Comparison of ENCODE assay signal across 29 cellular contexts in the genomic region with DNA sequence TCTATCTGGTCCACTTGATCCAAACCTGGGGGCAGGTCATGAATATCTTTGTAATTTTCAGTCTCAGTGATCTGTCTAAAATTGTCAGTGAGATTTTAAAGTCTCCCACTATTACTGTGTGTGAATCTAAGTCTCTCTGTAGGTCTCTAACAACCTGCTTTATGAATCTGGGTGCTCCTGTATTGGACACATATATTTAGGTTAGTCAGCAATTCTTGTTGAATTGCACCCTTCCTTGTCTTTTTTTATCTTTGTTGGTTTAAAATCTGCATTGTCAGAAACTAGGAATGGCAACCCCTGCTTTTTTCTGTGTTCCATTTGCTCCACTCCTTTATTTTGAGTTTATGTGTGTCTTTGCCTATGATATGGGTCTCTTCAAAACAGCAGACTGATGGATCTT.
A peak's percentile ranks its signal among the peaks of the same experiment; 100 is the strongest.
DNase-seq lines count a peak whose midpoint lies in the region; ATAC-seq, FAIRE-seq and TF ChIP-seq lines count a peak whose summit lies in the region.
"Had no signal": no experiment of that assay in that cellular context is flagged by ENCODE, and none has a peak within 500 bp of the region (broad histone marks: within the 10 kb centered on the region; RNA-seq: fewer than 3 reads in every experiment).

No MANE protein-coding gene starts in this region.

- no peak for DNase-seq in activated T-cell treated with anti-CD3 and anti-CD28 coated beads, Interleukin-2, amount 50 U/mL, for 72 hours
- no peak for DNase-seq in activated T-cell treated with anti-CD3 and anti-CD28 coated beads, Interleukin-2, amount 50 U/mL, for 4 hours
- DNase-seq in A549 (ENCODE audit: low read depth in 1 of 2, low spot score in 1 of 2) (no peak), HFFc6 (no peak), K562 (ENCODE audit: extremely low read depth in 1 of 4, low spot score in 3 of 4) (no peak)
- DNase-seq in effector CD4-positive, alpha-beta T cell, result no peak
- no peak for DNase-seq in activated CD8-positive, alpha-beta memory T cell treated with anti-CD3 and anti-CD28 coated beads, Interleukin-2, amount 50 U/mL, for 48 hours
- DNase-seq: ACHN; BE2C; C1 segment of cervical spinal cord; CD4-positive, alpha-beta memory T cell; CD4-positive, CD25-positive, alpha-beta regulatory T cell; CD8-positive, alpha-beta memory T cell; COR-L47; DMS 273 treated with DMSO at 0.1 percent for 48 hours; DMS153; DMS53; DMS79; DND-41; EL; GDM1 had no signal

- H3K27me3 ChIP-seq in K562 (ENCODE audit: control insufficient read depth in 2 of 2, insufficient read depth in 2 of 2, low read length in 2 of 2), result no peaks in the 10 kb centered on the region
- H3K27me3 ChIP-seq: BE2C, BLaER1 had no signal

- H3K79me2 ChIP-seq in K562 (ENCODE audit: control insufficient read depth, insufficient read depth, low read length), result no peaks in the 10 kb centered on the region

- peak overlapping the region; percentile 52 for H3K27ac Mint-ChIP-seq in activated T-cell treated with anti-CD3 and anti-CD28 coated beads, Interleukin-2, amount 50 U/mL, for 72 hours
- H3K27ac Mint-ChIP-seq in HFFc6, result no peak overlapping the region
- H3K27ac Mint-ChIP-seq: CD14-positive monocyte had no signal

- no peak overlapping the region for H2AFZ ChIP-seq in K562 (ENCODE audit: low read depth, low read length)

- no peak for TF ChIP-seq CTCF in A549 (IDR thresholded peaks at IDR 0.05)
- no peak for TF ChIP-seq CTCF in HFFc6 (IDR thresholded peaks at IDR 0.05)
- TF ChIP-seq CTCF in K562 (IDR thresholded peaks at IDR 0.05 in 2 of 3, conservative IDR thresholded peaks at IDR 0.05 in 1 of 3; ENCODE audit: insufficient read depth in 2 of 3, low read depth in 1 of 3, low read length in 3 of 3), result no peak

- FAIRE-seq in A549 (lab: Jason Lieb, UNC), result no peak
- FAIRE-seq in K562 (lab: Jason Lieb, UNC), result no peak
- FAIRE-seq: GM12878, GM12892, GM18507, GM19239 had no signal

- no peak overlapping the region for H3K9ac ChIP-seq in K562 (ENCODE audit: insufficient read depth in 1 of 2, low read depth in 2 of 2, low read length in 2 of 2)
- H3K9ac ChIP-seq: BLaER1 had no signal

- no peak for TF ChIP-seq RAD21 in A549 (conservative IDR thresholded peaks at IDR 0.05 in 1 of 2, IDR thresholded peaks at IDR 0.05 in 1 of 2)
- TF ChIP-seq RAD21 in K562 (CRISPR knock-in tag; conservative IDR thresholded peaks at IDR 0.05 in 1 of 2, IDR thresholded peaks at IDR 0.05 in 1 of 2), result no peak

- H3K9me3 Mint-ChIP-seq in activated T-cell treated with anti-CD3 and anti-CD28 coated beads, Interleukin-2, amount 50 U/mL, for 72 hours, result peaks cover 7 to 8% of the 10 kb centered on the region in 2 donors
- peaks cover 22% of the 10 kb centered on the region for H3K9me3 Mint-ChIP-seq in activated T-cell treated with anti-CD3 and anti-CD28 coated beads, Interleukin-2, amount 50 U/mL, for 4 hours
- peaks cover 17% of the 10 kb centered on the region for H3K9me3 Mint-ChIP-seq in HFFc6

- TF ChIP-seq POLR2A in A549 (IDR thresholded peaks at IDR 0.05; ENCODE audit: low read length) (no peak), K562 (conservative IDR thresholded peaks at IDR 0.05) (no peak)

- H3K27ac ChIP-seq in A549, result no peak overlapping the region
- no peak overlapping the region for H3K27ac ChIP-seq in K562 (ENCODE audit: extremely low read depth, low read depth, low read length)
- H3K27ac ChIP-seq: 22Rv1, BLaER1 had no signal

- intact Hi-C loops in K562 (cut with micrococcal nuclease), result no loop called here

- ATAC-seq in activated T-cell treated with anti-CD3 and anti-CD28 coated beads, Interleukin-2, amount 50 U/mL, for 72 hours (replicated peaks in 1 of 2), result no peak
- ATAC-seq in activated T-cell treated with anti-CD3 and anti-CD28 coated beads, Interleukin-2, amount 50 U/mL, for 4 hours, result no peak
- ATAC-seq in A549, result no peak
- ATAC-seq in K562, result no peak
- ATAC-seq in HG02798 (IDR thresholded peaks at IDR 0.05; ENCODE audit: poor library complexity, unreplicated experiment), result no peak
- ATAC-seq: GM12878 had no signal

- CTCF ChIA-PET in A549 (lab: Yijun Ruan, JAX) (no interaction called here), K562 (lab: Yijun Ruan, JAX; ENCODE audit: low intra/inter-chr PET ratio) (no interaction called here)

- TF ChIP-seq EP300 in A549 (IDR thresholded peaks at IDR 0.05) (no peak), K562 (IDR thresholded peaks at IDR 0.05; ENCODE audit: low read length) (no peak)

- POLR2A ChIA-PET in A549 (lab: Yijun Ruan, JAX), result no interaction called here
- POLR2A ChIA-PET in K562 (lab: Yijun Ruan, JAX), result no interaction called here

- no peaks in the 10 kb centered on the region for H4K20me1 ChIP-seq in K562 (replicated peaks; ENCODE audit: control insufficient read depth, insufficient read depth, low read length)
- H4K20me1 ChIP-seq: BLaER1 had no signal

- BruUV-seq in K562 (replicated peaks; lab: Mats Ljungman, UMichigan), result no TSS peak

- H3K9me1 ChIP-seq in K562 (ENCODE audit: control insufficient read depth, insufficient read depth, low read length), result no peaks in the 10 kb centered on the region

- H3K4me1 ChIP-seq in A549, result no peaks in the 10 kb centered on the region
- no peaks in the 10 kb centered on the region for H3K4me1 ChIP-seq in K562 (replicated peaks in 1 of 2; ENCODE audit: control insufficient read depth in 2 of 2, insufficient read depth in 2 of 2, low read length in 2 of 2)
- H3K4me1 ChIP-seq: BE2C, BLaER1 had no signal

- in situ Hi-C loops in K562 (cut with MboI), result no loop called here

- H3K4me3 ChIP-seq in A549 (no peak overlapping the region), K562 (no peak overlapping the region)
- H3K4me3 ChIP-seq: BLaER1, GM12878 had no signal

- no peaks in the 10 kb centered on the region for H3K4me1 Mint-ChIP-seq in activated T-cell treated with anti-CD3 and anti-CD28 coated beads, Interleukin-2, amount 50 U/mL, for 72 hours (ENCODE audit: low read depth)
- H3K4me1 Mint-ChIP-seq in activated T-cell treated with anti-CD3 and anti-CD28 coated beads, Interleukin-2, amount 50 U/mL, for 4 hours (ENCODE audit: low read depth), result peaks cover 30% of the 10 kb centered on the region
- H3K4me1 Mint-ChIP-seq in HFFc6 (ENCODE audit: low read depth), result no peaks in the 10 kb centered on the region
- H3K4me1 Mint-ChIP-seq: CD14-positive monocyte had no signal

- H3K9me3 ChIP-seq in A549 (no peaks in the 10 kb centered on the region; the same call in 2 of the 3 replicates), K562 (replicated peaks; ENCODE audit: control insufficient read depth, insufficient read depth, low read depth, low read length) (peaks cover 2% of the 10 kb centered on the region; the same call in 1 of the 2 replicates)
- H3K9me3 ChIP-seq: BE2C had no signal

- no peak overlapping the region for H3K4me3 Mint-ChIP-seq in activated T-cell treated with anti-CD3 and anti-CD28 coated beads, Interleukin-2, amount 50 U/mL, for 72 hours
- no peak overlapping the region for H3K4me3 Mint-ChIP-seq in activated T-cell treated with anti-CD3 and anti-CD28 coated beads, Interleukin-2, amount 50 U/mL, for 4 hours
- peak overlapping the region; percentile 5; the same call in 1 of the 2 replicates for H3K4me3 Mint-ChIP-seq in HFFc6
- H3K4me3 Mint-ChIP-seq: CD14-positive monocyte; CD8-positive, alpha-beta memory T cell had no signal

- no peaks in the 10 kb centered on the region for H3K27me3 Mint-ChIP-seq in activated T-cell treated with anti-CD3 and anti-CD28 coated beads, Interleukin-2, amount 50 U/mL, for 72 hours (ENCODE audit: low read depth)
- no peaks in the 10 kb centered on the region for H3K27me3 Mint-ChIP-seq in activated T-cell treated with anti-CD3 and anti-CD28 coated beads, Interleukin-2, amount 50 U/mL, for 4 hours (ENCODE audit: low read depth)
- peaks cover 4% of the 10 kb centered on the region; the same call in 1 of the 2 replicates for H3K27me3 Mint-ChIP-seq in HFFc6 (ENCODE audit: insufficient read depth)
- H3K27me3 Mint-ChIP-seq: CD4-positive, alpha-beta memory T cell; CD4-positive, CD25-positive, alpha-beta regulatory T cell had no signal

- H3K4me2 ChIP-seq in A549 (no peak overlapping the region), K562 (ENCODE audit: insufficient read depth, low read length) (no peak overlapping the region)
- H3K4me2 ChIP-seq: BLaER1 had no signal

- peaks cover 12 to 13% of the 10 kb centered on the region in 2 donors for H3K36me3 Mint-ChIP-seq in activated T-cell treated with anti-CD3 and anti-CD28 coated beads, Interleukin-2, amount 50 U/mL, for 72 hours (ENCODE audit: insufficient read depth in 2 of 2)
- H3K36me3 Mint-ChIP-seq in activated T-cell treated with anti-CD3 and anti-CD28 coated beads, Interleukin-2, amount 50 U/mL, for 4 hours (ENCODE audit: insufficient read depth), result peaks cover 23% of the 10 kb centered on the region
- peaks cover 43% of the 10 kb centered on the region for H3K36me3 Mint-ChIP-seq in HFFc6 (ENCODE audit: low read depth)

- peaks cover 9% of the 10 kb centered on the region; the same call in 2 of the 3 replicates for H3K36me3 ChIP-seq in K562 (ENCODE audit: control insufficient read depth, insufficient read depth, low read length)

TF ChIP-seq in A549, 52 proteins besides CTCF, POLR2A, EP300 and RAD21 (continues in another document):
- TF ChIP-seq ZNF302 (CRISPR knock-in tag; IDR thresholded peaks at IDR 0.05), result no peak
- peak; percentile 56 for TF ChIP-seq MAFK (IDR thresholded peaks at IDR 0.05; ENCODE audit: partially characterized antibody)
- no peak for TF ChIP-seq NFE2L2 (conservative IDR thresholded peaks at IDR 0.05; ENCODE audit: low read length)
- no peak for TF ChIP-seq HDAC2 (IDR thresholded peaks at IDR 0.05)
- no peak for TF ChIP-seq HOXB5 (CRISPR knock-in tag; IDR thresholded peaks at IDR 0.05)
- TF ChIP-seq MAZ (IDR thresholded peaks at IDR 0.05; ENCODE audit: borderline replicate concordance, low read depth, low read length), result no peak

TF ChIP-seq in K562, 482 proteins besides CTCF, POLR2A, EP300 and RAD21:
- TF ChIP-seq ZNF316 (IDR thresholded peaks at IDR 0.05), result peak; percentile 76
- peak; percentile 16; the same call in 1 of the 2 replicates for TF ChIP-seq MAFK (IDR thresholded peaks at IDR 0.05; ENCODE audit: low read length)
- TF ChIP-seq, protein P1, sequence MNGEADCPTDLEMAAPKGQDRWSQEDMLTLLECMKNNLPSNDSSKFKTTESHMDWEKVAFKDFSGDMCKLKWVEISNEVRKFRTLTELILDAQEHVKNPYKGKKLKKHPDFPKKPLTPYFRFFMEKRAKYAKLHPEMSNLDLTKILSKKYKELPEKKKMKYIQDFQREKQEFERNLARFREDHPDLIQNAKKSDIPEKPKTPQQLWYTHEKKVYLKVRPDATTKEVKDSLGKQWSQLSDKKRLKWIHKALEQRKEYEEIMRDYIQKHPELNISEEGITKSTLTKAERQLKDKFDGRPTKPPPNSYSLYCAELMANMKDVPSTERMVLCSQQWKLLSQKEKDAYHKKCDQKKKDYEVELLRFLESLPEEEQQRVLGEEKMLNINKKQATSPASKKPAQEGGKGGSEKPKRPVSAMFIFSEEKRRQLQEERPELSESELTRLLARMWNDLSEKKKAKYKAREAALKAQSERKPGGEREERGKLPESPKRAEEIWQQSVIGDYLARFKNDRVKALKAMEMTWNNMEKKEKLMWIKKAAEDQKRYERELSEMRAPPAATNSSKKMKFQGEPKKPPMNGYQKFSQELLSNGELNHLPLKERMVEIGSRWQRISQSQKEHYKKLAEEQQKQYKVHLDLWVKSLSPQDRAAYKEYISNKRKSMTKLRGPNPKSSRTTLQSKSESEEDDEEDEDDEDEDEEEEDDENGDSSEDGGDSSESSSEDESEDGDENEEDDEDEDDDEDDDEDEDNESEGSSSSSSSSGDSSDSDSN (IDR thresholded peaks at IDR 0.05; ENCODE audit: borderline replicate concordance in 1 of 2, low read depth in 2 of 2, low read length in 2 of 2), result no peak
